In genomic region chr12:57454566-57455373, GRCh38 we compare ENCODE assay signal across 10 cellular contexts. TPM values are rescaled to one million over a fixed set of nuclear protein-coding genes. Genes with fewer than 3 reads are reported as not detected.
DNase-seq lines count a peak whose midpoint lies in the region; ATAC-seq lines count a peak whose summit lies in the region.
"Had no signal": no experiment of that assay in that cellular context is flagged by ENCODE, and none has a peak within 500 bp of the region (broad histone marks: within the 10 kb centered on the region; RNA-seq: fewer than 3 reads in every experiment).

TSS of gene INHBE (plus strand) at chr12:57455307. CDS start at chr12:57455537, 230 bp downstream.

- H3K4me3 ChIP-seq in ectodermal cell (ENCODE audit: insufficient read depth, low read depth, low read length) (no peak within 1 kb of the TSS), skeletal muscle cell (ENCODE audit: low read depth, low read length) (peak within 1 kb of the TSS; percentile 33)

- ATAC-seq in activated T-cell treated with anti-CD3 and anti-CD28 coated beads, Interleukin-2, amount 50 U/mL, for 4 hours, result no peak
- ATAC-seq in GM18858 (IDR thresholded peaks at IDR 0.05; ENCODE audit: unreplicated experiment), result no peak
- ATAC-seq in GM21381 (IDR thresholded peaks at IDR 0.05; ENCODE audit: unreplicated experiment), result no peak

- H3K4me1 ChIP-seq in ectodermal cell (ENCODE audit: control insufficient read depth, insufficient read depth, low read length), result peaks cover 25% of the 10 kb centered on the region

- peak within 1 kb of the TSS; percentile 68 for H3K4me3 Mint-ChIP-seq in activated T-cell treated with anti-CD3 and anti-CD28 coated beads, Interleukin-2, amount 50 U/mL, for 4 hours
- H3K4me3 Mint-ChIP-seq: dendritic cell treated with granulocyte-macrophage colony-stimulating factor and Interleukin-4, amounts not matched to agents 40 ng/mL and 50 ng/mL, for 4 days had no signal

- WGBS in ectodermal cell, 2 experiments, result 53 to 56% methylated on average over 10 of the region's 10 CpGs

- peak within 1 kb of the TSS; percentile 93 for H3K27ac ChIP-seq in ectodermal cell (ENCODE audit: insufficient read depth, low read depth, low read length, poor library complexity, severe bottlenecking)

- H3K27me3 Mint-ChIP-seq in activated T-cell treated with anti-CD3 and anti-CD28 coated beads, Interleukin-2, amount 50 U/mL, for 4 hours (ENCODE audit: low read depth), result peaks cover 6% of the 10 kb centered on the region

- no peaks in the 10 kb centered on the region for H3K9me3 ChIP-seq in ectodermal cell (ENCODE audit: control insufficient read depth, low read length)

- no peaks in the 10 kb centered on the region for H3K9me3 Mint-ChIP-seq in activated T-cell treated with anti-CD3 and anti-CD28 coated beads, Interleukin-2, amount 50 U/mL, for 4 hours
- H3K9me3 Mint-ChIP-seq: dendritic cell treated with granulocyte-macrophage colony-stimulating factor and Interleukin-4, amounts not matched to agents 40 ng/mL and 50 ng/mL, for 4 days had no signal

- no peak for DNase-seq in activated T-cell treated with anti-CD3 and anti-CD28 coated beads, Interleukin-2, amount 50 U/mL, for 4 hours
- no peak for DNase-seq in activated T-cell treated with anti-CD3 and anti-CD28 coated beads for 4 hours
- peak; percentile 97 to 98 for DNase-seq in NCI-H524 (lab: John Stamatoyannopoulos, UW)
- peak; percentile 96 for DNase-seq in skeletal muscle cell (ENCODE audit: low read depth)
- DNase-seq in RPMI8226, result no peak

- no peaks in the 10 kb centered on the region for H3K27me3 ChIP-seq in ectodermal cell (ENCODE audit: control insufficient read depth, insufficient read depth, low read length, poor library complexity, severe bottlenecking)

- no peaks in the 10 kb centered on the region for H3K36me3 Mint-ChIP-seq in activated T-cell treated with anti-CD3 and anti-CD28 coated beads, Interleukin-2, amount 50 U/mL, for 4 hours (ENCODE audit: insufficient read depth)

- H3K36me3 ChIP-seq in ectodermal cell (ENCODE audit: control insufficient read depth, insufficient read depth, low read length), result no peaks in the 10 kb centered on the region

- peaks cover 16% of the 10 kb centered on the region for H3K4me1 Mint-ChIP-seq in activated T-cell treated with anti-CD3 and anti-CD28 coated beads, Interleukin-2, amount 50 U/mL, for 4 hours (ENCODE audit: low read depth)

RNA-seq across cellular contexts. Expression of gene INHBE, which starts in this region (rescaled TPM):
- under 1 TPM in 2 of 3 donors, not detected in 1; 0.24 to 0.27 TPM for total RNA-seq in activated T-cell treated with anti-CD3 and anti-CD28 coated beads, Interleukin-2, amount 50 U/mL, for 4 hours
- polyA plus RNA-seq in ectodermal cell (2013, experiment 1 of 4), result 1.9 TPM
- polyA plus RNA-seq in ectodermal cell (2013, experiment 2 of 4), result 2.2 TPM
- 4.8 TPM for polyA plus RNA-seq in ectodermal cell (2013, experiment 3 of 4)
- 1.7 TPM for polyA plus RNA-seq in ectodermal cell (2013, experiment 4 of 4)
- total RNA-seq: temporal lobe had no signal

Comparison
In these comparisons a context has a peak if more than half of its experiments do, and no peak if none do; other contexts are left out.
1. DNase-seq: peak in NCI-H524 (2 of 2) and skeletal muscle cell (single experiment); none in activated T-cell treated with anti-CD3 and anti-CD28 coated beads, Interleukin-2, amount 50 U/mL, for 4 hours (single experiment), activated T-cell treated with anti-CD3 and anti-CD28 coated beads for 4 hours (single experiment) and RPMI8226 (single experiment).